ENCODE assay signal across 6 cellular contexts in the genomic region with DNA sequence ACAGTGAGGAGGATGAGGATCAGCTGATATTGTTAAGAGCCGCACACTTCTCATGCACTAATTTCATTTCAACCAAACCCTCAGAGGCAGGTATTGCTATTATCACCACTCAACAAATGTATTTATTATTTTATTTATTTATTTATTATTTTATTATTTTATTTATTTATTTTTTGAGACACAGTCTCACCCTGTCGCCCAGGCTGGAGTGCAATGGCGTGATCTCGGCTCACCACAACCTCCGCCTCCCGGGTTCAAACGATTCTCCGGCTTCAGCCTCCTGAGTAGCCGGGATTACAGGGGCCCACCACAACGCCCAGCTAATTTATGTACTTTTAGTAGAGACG. TPM values are rescaled to one million over a fixed set of nuclear protein-coding genes. Genes with fewer than 3 reads are reported as not detected.
DNase-seq lines count a peak whose midpoint lies in the region; FAIRE-seq and TF ChIP-seq lines count a peak whose summit lies in the region.
"Not testable (repeated sequence)": the region's sequence is repeated elsewhere in the genome, so short reads cannot be mapped to it uniquely, and the experiment has no call there.

No MANE protein-coding gene starts in this region.

- H3K4me1 ChIP-seq in ACC112 (ENCODE audit: control insufficient read depth, insufficient read depth, low read length, unreplicated experiment) (peaks cover 13% of the 10 kb centered on the region), kidney (ENCODE audit: control insufficient read depth in 1 of 2, insufficient read depth in 1 of 2, low read depth in 1 of 2, low read length in 2 of 2) (peaks cover 0 to 13% of the 10 kb centered on the region in 2 donors)
- H3K4me1 ChIP-seq in HUES48 (ENCODE audit: control insufficient read depth, insufficient read depth, low read length); rectal smooth muscle tissue (ENCODE audit: control insufficient read depth, insufficient read depth, low read length): not testable (repeated sequence)

- H3K4me3 ChIP-seq in ACC112 (ENCODE audit: low read depth, low read length): peak overlapping the region; percentile 94
- H3K4me3 ChIP-seq in HUES48 (ENCODE audit: low read depth, low read length): peak overlapping the region; percentile 67
- peak overlapping the region; percentile 49 to 64 for H3K4me3 ChIP-seq in kidney (ENCODE audit: low read length in 2 of 2)
- peak overlapping the region; percentile 65 for H3K4me3 ChIP-seq in rectal smooth muscle tissue (ENCODE audit: low read length)

- H3K27me3 ChIP-seq in ACC112 (ENCODE audit: insufficient read depth, low read length); HUES48 (ENCODE audit: control insufficient read depth, insufficient read depth, low read length); rectal smooth muscle tissue (ENCODE audit: control insufficient read depth, insufficient read depth, low read length): not testable (repeated sequence)

- DNase-seq in activated CD4-positive, alpha-beta memory T cell treated with anti-CD3 and anti-CD28 coated beads, Interleukin-2, amount 10 ng/mL, durations not matched to agents 7 days and 5 days; kidney: not testable (repeated sequence)

- POLR2A ChIA-PET in activated CD4-positive, alpha-beta memory T cell treated with anti-CD3 and anti-CD28 coated beads, Interleukin-2, amount 10 ng/mL, durations not matched to agents 7 days and 5 days (lab: Charles Lee): interaction anchor here (1.0 to 12.9 kb wide), 7 partner anchors 7 to 52 kb away, joined by 3 to 244 read pairs (median 34); a partner anchor contains a TSS

- not testable (repeated sequence) for H3K9me3 Mint-ChIP-seq in activated CD4-positive, alpha-beta memory T cell treated with anti-CD3 and anti-CD28 coated beads, Interleukin-2, amount 10 ng/mL, durations not matched to agents 7 days and 5 days; dendritic cell treated with granulocyte-macrophage colony-stimulating factor and Interleukin-4, amounts not matched to agents 40 ng/mL and 50 ng/mL, for 4 days

- not testable (repeated sequence) for TF ChIP-seq CTCF in kidney (IDR thresholded peaks at IDR 0.05; ENCODE audit: borderline replicate concordance, extremely low read depth, insufficient read depth)

- FAIRE-seq in kidney (lab: Jason Lieb, UNC): not testable (repeated sequence)

- not testable (repeated sequence) for H3K9ac ChIP-seq in HUES48 (ENCODE audit: low read depth, low read length); kidney (ENCODE audit: low read length in 2 of 2); rectal smooth muscle tissue (ENCODE audit: low read length)

- H3K36me3 Mint-ChIP-seq in activated CD4-positive, alpha-beta memory T cell treated with anti-CD3 and anti-CD28 coated beads, Interleukin-2, amount 10 ng/mL, durations not matched to agents 7 days and 5 days (ENCODE audit: low read depth): peaks cover 32% of the 10 kb centered on the region
- peaks cover 53% of the 10 kb centered on the region for H3K36me3 Mint-ChIP-seq in dendritic cell treated with granulocyte-macrophage colony-stimulating factor and Interleukin-4, amounts not matched to agents 40 ng/mL and 50 ng/mL, for 4 days (ENCODE audit: low read depth)

- peaks cover 55% of the 10 kb centered on the region for H3K4me1 Mint-ChIP-seq in activated CD4-positive, alpha-beta memory T cell treated with anti-CD3 and anti-CD28 coated beads, Interleukin-2, amount 10 ng/mL, durations not matched to agents 7 days and 5 days
- peaks cover 60% of the 10 kb centered on the region for H3K4me1 Mint-ChIP-seq in dendritic cell treated with granulocyte-macrophage colony-stimulating factor and Interleukin-4, amounts not matched to agents 40 ng/mL and 50 ng/mL, for 4 days (ENCODE audit: low read depth)

- intact Hi-C loops in dendritic cell treated with granulocyte-macrophage colony-stimulating factor and Interleukin-4, amounts not matched to agents 40 ng/mL and 50 ng/mL, for 4 days (cut with micrococcal nuclease): loop anchor here (1.0 kb wide), 1 partner anchor 19 kb away; a partner anchor contains a TSS
- intact Hi-C loops in kidney (cut with DNase I): not testable (repeated sequence)

- H3K79me2 ChIP-seq in ACC112 (ENCODE audit: control insufficient read depth, insufficient read depth, low read length, unreplicated experiment): peaks cover 26% of the 10 kb centered on the region

- H3K9me3 ChIP-seq in HUES48 (ENCODE audit: control insufficient read depth, insufficient read depth, low read length); kidney (ENCODE audit: control insufficient read depth in 1 of 2, low read length in 2 of 2): not testable (repeated sequence)

- H3K4me3 Mint-ChIP-seq in activated CD4-positive, alpha-beta memory T cell treated with anti-CD3 and anti-CD28 coated beads, Interleukin-2, amount 10 ng/mL, durations not matched to agents 7 days and 5 days: peak overlapping the region; percentile 88
- H3K4me3 Mint-ChIP-seq in dendritic cell treated with granulocyte-macrophage colony-stimulating factor and Interleukin-4, amounts not matched to agents 40 ng/mL and 50 ng/mL, for 4 days: peak overlapping the region; percentile 96

- peak overlapping the region; percentile 99 for H3K27ac Mint-ChIP-seq in activated CD4-positive, alpha-beta memory T cell treated with anti-CD3 and anti-CD28 coated beads, Interleukin-2, amount 10 ng/mL, durations not matched to agents 7 days and 5 days
- H3K27ac Mint-ChIP-seq in dendritic cell treated with granulocyte-macrophage colony-stimulating factor and Interleukin-4, amounts not matched to agents 40 ng/mL and 50 ng/mL, for 4 days: peak overlapping the region; percentile 91

- CTCF ChIA-PET in activated CD4-positive, alpha-beta memory T cell treated with anti-CD3 and anti-CD28 coated beads, Interleukin-2, amount 10 ng/mL, durations not matched to agents 7 days and 5 days (lab: Charles Lee): interaction anchor here (1.0 to 13.4 kb wide), 4 partner anchors 15 to 50 kb away, joined by 3 to 301 read pairs (median 98); a partner anchor contains a TSS

- H3K27ac ChIP-seq in ACC112 (ENCODE audit: low read depth, low read length) (peak overlapping the region; percentile 47), HUES48 (ENCODE audit: low read depth, low read length) (peak overlapping the region; percentile 70), kidney (ENCODE audit: low read depth in 2 of 2, low read length in 2 of 2) (peak overlapping the region; percentile 93 to 97), rectal smooth muscle tissue (ENCODE audit: low read depth, low read length) (peak overlapping the region; percentile 92)

- not testable (repeated sequence) for H3K27me3 Mint-ChIP-seq in activated CD4-positive, alpha-beta memory T cell treated with anti-CD3 and anti-CD28 coated beads, Interleukin-2, amount 10 ng/mL, durations not matched to agents 7 days and 5 days; dendritic cell treated with granulocyte-macrophage colony-stimulating factor and Interleukin-4, amounts not matched to agents 40 ng/mL and 50 ng/mL, for 4 days

- not testable (repeated sequence) for H2AFZ ChIP-seq in ACC112 (ENCODE audit: low read length, unreplicated experiment)

- H3K36me3 ChIP-seq in ACC112 (ENCODE audit: insufficient read depth, low read length); HUES48 (ENCODE audit: control insufficient read depth, insufficient read depth, low read length); kidney (ENCODE audit: control insufficient read depth in 1 of 2, insufficient read depth in 2 of 2, low read length in 2 of 2); rectal smooth muscle tissue (ENCODE audit: control insufficient read depth, insufficient read depth, low read length): not testable (repeated sequence)

RNA-seq across cellular contexts. Expression of a gene that starts 2.2 kb away (rescaled TPM):
- total RNA-seq in activated CD4-positive, alpha-beta memory T cell treated with anti-CD3 and anti-CD28 coated beads, Interleukin-2, amount 10 ng/mL, durations not matched to agents 7 days and 5 days: 1,000 to 10,000 TPM; 2,209 to 2,240 TPM
- 227 TPM for total RNA-seq in kidney
- 496 TPM for polyA plus RNA-seq in kidney (ENCODE audit: insufficient read depth, low read depth, low replicate concordance)

RNA-seq across cellular contexts. Expression of a gene that starts 8.5 kb away (rescaled TPM):
- 10 to 100 TPM; 36.6 to 36.9 TPM for total RNA-seq in activated CD4-positive, alpha-beta memory T cell treated with anti-CD3 and anti-CD28 coated beads, Interleukin-2, amount 10 ng/mL, durations not matched to agents 7 days and 5 days
- 27.5 TPM for total RNA-seq in kidney
- polyA plus RNA-seq in kidney (ENCODE audit: insufficient read depth, low read depth, low replicate concordance): 26.3 TPM

RNA-seq across cellular contexts. Expression of a gene that starts 19.1 kb away (rescaled TPM):
- total RNA-seq in activated CD4-positive, alpha-beta memory T cell treated with anti-CD3 and anti-CD28 coated beads, Interleukin-2, amount 10 ng/mL, durations not matched to agents 7 days and 5 days: 10 to 100 TPM; 19.1 to 21.6 TPM
- total RNA-seq in kidney: 6.3 TPM
- 29.6 TPM for polyA plus RNA-seq in kidney (ENCODE audit: insufficient read depth, low read depth, low replicate concordance)

RNA-seq across cellular contexts. Expression of a gene that starts 19.2 kb away (rescaled TPM):
- 10 to 100 TPM; 40.9 to 42.7 TPM for total RNA-seq in activated CD4-positive, alpha-beta memory T cell treated with anti-CD3 and anti-CD28 coated beads, Interleukin-2, amount 10 ng/mL, durations not matched to agents 7 days and 5 days
- 125 TPM for total RNA-seq in kidney
- polyA plus RNA-seq in kidney (ENCODE audit: insufficient read depth, low read depth, low replicate concordance): 32.1 TPM

RNA-seq across cellular contexts. Expression of a gene that starts 38.1 kb away (rescaled TPM):
- total RNA-seq in activated CD4-positive, alpha-beta memory T cell treated with anti-CD3 and anti-CD28 coated beads, Interleukin-2, amount 10 ng/mL, durations not matched to agents 7 days and 5 days: 100 to 1,000 TPM; 161 to 162 TPM
- total RNA-seq in kidney: 12.8 TPM
- 2.2 TPM for polyA plus RNA-seq in kidney (ENCODE audit: insufficient read depth, low read depth, low replicate concordance)
